Comparison of ENCODE assay signal across 10 cellular contexts in genomic region chr21:29939859-29940245, GRCh38. TPM values are rescaled to one million over a fixed set of nuclear protein-coding genes. Genes with fewer than 3 reads are reported as not detected.
DNase-seq lines count a peak whose midpoint lies in the region; ATAC-seq, FAIRE-seq and TF ChIP-seq lines count a peak whose summit lies in the region.
"Had no signal": no experiment of that assay in that cellular context is flagged by ENCODE, and none has a peak within 500 bp of the region (broad histone marks: within the 10 kb centered on the region; RNA-seq: fewer than 3 reads in every experiment).

GRIK1 (minus strand) TSS chr21:29939996.

- CTCF ChIA-PET in activated naive CD4-positive, alpha-beta T cell treated with anti-CD3 and anti-CD28 coated beads, Interleukin-2, amount 10 ng/mL, durations not matched to agents 7 days and 5 days (lab: Charles Lee) = no interaction called here

- no peak for DNase-seq in stimulated activated naive CD8-positive, alpha-beta T cell treated with anti-CD3 and anti-CD28 coated beads, Interleukin-15, amount 100 ng/mL, for 72 hours
- no peak for DNase-seq in stimulated activated naive CD8-positive, alpha-beta T cell treated with anti-CD3 and anti-CD28 coated beads, Interleukin-15, Interleukin-2, amounts not matched to agents 100 U/mL and 50 U/mL, for 24 hours
- DNase-seq in cerebellum (ENCODE audit: low spot score) = peak; percentile 21
- no peak for DNase-seq in lower lobe of right lung
- no peak for DNase-seq in colonic mucosa
- no peak for DNase-seq in activated naive CD4-positive, alpha-beta T cell treated with anti-CD3 and anti-CD28 coated beads, Interleukin-2, amount 10 ng/mL, durations not matched to agents 7 days and 5 days
- no peak for DNase-seq in H54 (ENCODE audit: insufficient read length, low spot score)
- DNase-seq: NCI-H345 had no signal

- no peak within 1 kb of the TSS for H3K9ac ChIP-seq in colonic mucosa (ENCODE audit: low read depth in 2 of 2, low read length in 2 of 2)

- no peaks in the 10 kb centered on the region for H3K36me3 Mint-ChIP-seq in activated naive CD4-positive, alpha-beta T cell treated with anti-CD3 and anti-CD28 coated beads, Interleukin-2, amount 10 ng/mL, durations not matched to agents 7 days and 5 days

- no peak within 1 kb of the TSS for H3K27ac ChIP-seq in lower lobe of right lung
- no peak within 1 kb of the TSS for H3K27ac ChIP-seq in colonic mucosa

- peak within 1 kb of the TSS; percentile 16 to 38 for H3K4me3 Mint-ChIP-seq in stimulated activated naive CD8-positive, alpha-beta T cell treated with anti-CD3 and anti-CD28 coated beads, Interleukin-15, amount 100 ng/mL, for 72 hours
- H3K4me3 Mint-ChIP-seq in activated naive CD4-positive, alpha-beta T cell treated with anti-CD3 and anti-CD28 coated beads, Interleukin-2, amount 10 ng/mL, durations not matched to agents 7 days and 5 days = no peak within 1 kb of the TSS

- H3K4me1 ChIP-seq in lower lobe of right lung (peaks cover 5% of the 10 kb centered on the region), colonic mucosa (no peaks in the 10 kb centered on the region)

- TF ChIP-seq CTCF in lower lobe of right lung (IDR thresholded peaks at IDR 0.05) = no peak
- TF ChIP-seq CTCF in colonic mucosa (IDR thresholded peaks at IDR 0.05) = no peak

- no peak for TF ChIP-seq POLR2A in H54 (IDR thresholded peaks at IDR 0.05; ENCODE audit: low read depth, low read length)

- H3K27me3 ChIP-seq in lower lobe of right lung (ENCODE audit: low read depth) (peaks cover 51% of the 10 kb centered on the region), colonic mucosa (peaks cover 6% of the 10 kb centered on the region)

- H3K4me3 ChIP-seq in lower lobe of right lung = no peak within 1 kb of the TSS
- H3K4me3 ChIP-seq in colonic mucosa = no peak within 1 kb of the TSS

- peaks cover 64% of the 10 kb centered on the region for H3K27me3 Mint-ChIP-seq in stimulated activated naive CD8-positive, alpha-beta T cell treated with anti-CD3 and anti-CD28 coated beads, Interleukin-15, amount 100 ng/mL, for 72 hours
- peaks cover 27% of the 10 kb centered on the region for H3K27me3 Mint-ChIP-seq in activated naive CD4-positive, alpha-beta T cell treated with anti-CD3 and anti-CD28 coated beads, Interleukin-2, amount 10 ng/mL, durations not matched to agents 7 days and 5 days

- H3K9me3 Mint-ChIP-seq in stimulated activated naive CD8-positive, alpha-beta T cell treated with anti-CD3 and anti-CD28 coated beads, Interleukin-15, amount 100 ng/mL, for 72 hours = no peaks in the 10 kb centered on the region
- H3K9me3 Mint-ChIP-seq in activated naive CD4-positive, alpha-beta T cell treated with anti-CD3 and anti-CD28 coated beads, Interleukin-2, amount 10 ng/mL, durations not matched to agents 7 days and 5 days = peaks cover 2% of the 10 kb centered on the region

- H3K36me3 ChIP-seq in lower lobe of right lung = no peaks in the 10 kb centered on the region
- no peaks in the 10 kb centered on the region for H3K36me3 ChIP-seq in colonic mucosa

- H3K9me3 ChIP-seq in lower lobe of right lung (no peaks in the 10 kb centered on the region), colonic mucosa (no peaks in the 10 kb centered on the region)

- peaks cover 10% of the 10 kb centered on the region for H3K4me1 Mint-ChIP-seq in stimulated activated naive CD8-positive, alpha-beta T cell treated with anti-CD3 and anti-CD28 coated beads, Interleukin-15, amount 100 ng/mL, for 72 hours
- no peaks in the 10 kb centered on the region for H3K4me1 Mint-ChIP-seq in activated naive CD4-positive, alpha-beta T cell treated with anti-CD3 and anti-CD28 coated beads, Interleukin-2, amount 10 ng/mL, durations not matched to agents 7 days and 5 days

- no peak within 1 kb of the TSS for H3K27ac Mint-ChIP-seq in stimulated activated naive CD8-positive, alpha-beta T cell treated with anti-CD3 and anti-CD28 coated beads, Interleukin-15, amount 100 ng/mL, for 72 hours
- no peak within 1 kb of the TSS for H3K27ac Mint-ChIP-seq in activated naive CD4-positive, alpha-beta T cell treated with anti-CD3 and anti-CD28 coated beads, Interleukin-2, amount 10 ng/mL, durations not matched to agents 7 days and 5 days

- FAIRE-seq in H54 (lab: Jason Lieb, UNC) = no peak

- intact Hi-C loops in lower lobe of right lung (cut with DNase I) (no loop called here), colonic mucosa (cut with DNase I) (no loop called here)

- ATAC-seq in stimulated activated naive CD8-positive, alpha-beta T cell treated with anti-CD3 and anti-CD28 coated beads, Interleukin-15, amount 100 ng/mL, for 72 hours = no peak
- no peak for ATAC-seq in stimulated activated naive CD8-positive, alpha-beta T cell treated with anti-CD3 and anti-CD28 coated beads, Interleukin-15, Interleukin-2, amounts not matched to agents 100 U/mL and 50 U/mL, for 24 hours
- peak; percentile 40 to 49 for ATAC-seq in lower lobe of right lung
- no peak for ATAC-seq in HG02884 (IDR thresholded peaks at IDR 0.05; ENCODE audit: unreplicated experiment)

RNA-seq across cellular contexts. Expression of gene GRIK1, which starts in this region (rescaled TPM):
- total RNA-seq in cerebellum = 97.1 TPM
- total RNA-seq in lower lobe of right lung = not detected
- total RNA-seq in colonic mucosa = under 1 TPM in 1 of 2 donors, not detected in 1; 0.11 TPM
- total RNA-seq: pulmonary artery endothelial cell had no signal

Comparison
In these comparisons a context has a peak if more than half of its experiments do, and no peak if none do; other contexts are left out.
1. RNA of gene GRIK1 (total RNA-seq): 97.1 TPM in cerebellum (single experiment); 0.11 TPM in colonic mucosa and not detected in lower lobe of right lung (single experiment); every median in the first group is over 10 times any median in the second.
2. Peak in ATAC-seq in lower lobe of right lung; RNA of the gene not detected or under 1 TPM.